Comparison of ENCODE assay signal across 25 cellular contexts in genomic region chr17:5182597-5183409, GRCh38. TPM values are rescaled to one million over a fixed set of nuclear protein-coding genes. Genes with fewer than 3 reads are reported as not detected.
DNase-seq lines count a peak whose midpoint lies in the region; ATAC-seq, FAIRE-seq and TF ChIP-seq lines count a peak whose summit lies in the region.
"Had no signal": no experiment of that assay in that cellular context is flagged by ENCODE, and none has a peak within 500 bp of the region (broad histone marks: within the 10 kb centered on the region; RNA-seq: fewer than 3 reads in every experiment).

No MANE protein-coding gene starts in this region.

- H3K27ac ChIP-seq in kidney (ENCODE audit: low read depth in 2 of 2, low read length in 2 of 2) (no peak overlapping the region), sigmoid colon (no peak overlapping the region)
- H3K27ac ChIP-seq: colonic mucosa, Peyer's patch, skin epidermis, transverse colon had no signal

- H3K27me3 ChIP-seq in adipocyte (replicated peaks; ENCODE audit: control insufficient read depth, insufficient read depth, low read length): no peaks in the 10 kb centered on the region
- H3K27me3 ChIP-seq in sigmoid colon: no peaks in the 10 kb centered on the region
- H3K27me3 ChIP-seq: colonic mucosa, Peyer's patch, transverse colon had no signal

- H3K4me1 Mint-ChIP-seq in activated naive CD4-positive, alpha-beta T cell treated with anti-CD3 and anti-CD28 coated beads, Interleukin-2, amount 10 ng/mL, durations not matched to agents 7 days and 5 days: no peaks in the 10 kb centered on the region
- H3K4me1 Mint-ChIP-seq in type B pancreatic cell (ENCODE audit: unreplicated experiment): no peaks in the 10 kb centered on the region
- H3K4me1 Mint-ChIP-seq: activated CD4-positive, alpha-beta T cell treated with anti-CD3 and anti-CD28 coated beads, Interleukin-2, amount 10 ng/mL, durations not matched to agents 24 days and 14 days; activated T-helper 17 cell treated with anti-CD3 and anti-CD28 coated beads, Interleukin-2, amount 50 U/mL, for 72 hours had no signal

- H3K36me3 ChIP-seq in adipocyte (ENCODE audit: control insufficient read depth, insufficient read depth, low read length, severe bottlenecking) (peaks cover 51% of the 10 kb centered on the region), kidney (ENCODE audit: control insufficient read depth in 1 of 2, insufficient read depth in 2 of 2, low read length in 2 of 2) (peaks cover 0 to 4% of the 10 kb centered on the region in 2 donors), sigmoid colon (peaks cover 0 to 38% (median 13%) of the 10 kb centered on the region in 4 donors)
- H3K36me3 ChIP-seq: colonic mucosa had no signal

- H3K9me3 ChIP-seq in adipocyte (ENCODE audit: control insufficient read depth, low read length): peaks cover 100% of the 10 kb centered on the region
- peaks cover 47 to 89% of the 10 kb centered on the region in 2 donors for H3K9me3 ChIP-seq in kidney (ENCODE audit: control insufficient read depth in 1 of 2, low read length in 2 of 2)
- H3K9me3 ChIP-seq in sigmoid colon: peaks cover 73 to 91% (median 77%) of the 10 kb centered on the region in 4 donors

- DNase-seq in activated naive CD4-positive, alpha-beta T cell treated with anti-CD3 and anti-CD28 coated beads, Interleukin-2, amount 10 ng/mL, durations not matched to agents 7 days and 5 days: no peak
- no peak for DNase-seq in activated naive CD4-positive, alpha-beta T cell treated with Interleukin-2 at 50 U/mL for 16 hours
- no peak for DNase-seq in adipocyte (ENCODE audit: low read depth)
- DNase-seq in kidney: no peak
- no peak for DNase-seq in type B pancreatic cell (ENCODE audit: extremely low spot score, unreplicated experiment)
- no peak for DNase-seq in sigmoid colon
- no peak for DNase-seq in NCI-H510A (lab: John Stamatoyannopoulos, UW)
- DNase-seq: activated CD4-positive, alpha-beta T cell treated with anti-CD3 and anti-CD28 coated beads, Interleukin-2, amount 10 ng/mL, durations not matched to agents 24 days and 14 days; C1 segment of cervical spinal cord; colonic mucosa; H7; MM.1S; NCI-H1417 treated with DMSO at 0.1 percent for 48 hours; NCI-H2107; nucleus accumbens; Peyer's patch; transverse colon had no signal

- ATAC-seq in HG03196 (IDR thresholded peaks at IDR 0.05; ENCODE audit: unreplicated experiment): no peak
- ATAC-seq: activated T-helper 17 cell treated with anti-CD3 and anti-CD28 coated beads, Interleukin-2, amount 50 U/mL, for 72 hours had no signal

- CTCF ChIA-PET in activated naive CD4-positive, alpha-beta T cell treated with anti-CD3 and anti-CD28 coated beads, Interleukin-2, amount 10 ng/mL, durations not matched to agents 7 days and 5 days (lab: Charles Lee): interaction anchor here (0.9 kb wide), 1 partner anchor 12 kb away, joined by 3 read pairs; no protein-coding TSS in a partner anchor

- TF ChIP-seq EP300 in sigmoid colon (IDR thresholded peaks at IDR 0.05): no peak

- TF ChIP-seq CTCF in kidney (IDR thresholded peaks at IDR 0.05; ENCODE audit: borderline replicate concordance, extremely low read depth, insufficient read depth) (no peak), type B pancreatic cell (conservative IDR thresholded peaks at IDR 0.05) (no peak), sigmoid colon (IDR thresholded peaks at IDR 0.05) (no peak)

- WGBS in sigmoid colon, 2 donors: 98 to 99% methylated on average over 6 of the region's 6 CpGs

- peaks cover 69% of the 10 kb centered on the region for H3K36me3 Mint-ChIP-seq in activated naive CD4-positive, alpha-beta T cell treated with anti-CD3 and anti-CD28 coated beads, Interleukin-2, amount 10 ng/mL, durations not matched to agents 7 days and 5 days
- H3K36me3 Mint-ChIP-seq in type B pancreatic cell: peaks cover 65% of the 10 kb centered on the region

- H3K27me3 Mint-ChIP-seq in activated naive CD4-positive, alpha-beta T cell treated with anti-CD3 and anti-CD28 coated beads, Interleukin-2, amount 10 ng/mL, durations not matched to agents 7 days and 5 days: no peaks in the 10 kb centered on the region
- H3K27me3 Mint-ChIP-seq in type B pancreatic cell: no peaks in the 10 kb centered on the region
- H3K27me3 Mint-ChIP-seq: activated CD4-positive, alpha-beta T cell treated with anti-CD3 and anti-CD28 coated beads, Interleukin-2, amount 10 ng/mL, durations not matched to agents 24 days and 14 days; activated T-helper 17 cell treated with anti-CD3 and anti-CD28 coated beads, Interleukin-2, amount 50 U/mL, for 72 hours; stimulated activated naive CD8-positive, alpha-beta T cell treated with anti-CD3 and anti-CD28 coated beads, Interleukin-15, Interleukin-2, amounts not matched to agents 100 ng/mL and 50 ng/mL, for 24 hours had no signal

- intact Hi-C loops in kidney (cut with DNase I) (loop anchor here (5.0 kb wide), 1 partner anchor 91 kb away; no protein-coding TSS in a partner anchor), sigmoid colon (cut with DNase I) (no loop called here)

- peak overlapping the region; percentile 45 for H3K27ac Mint-ChIP-seq in activated naive CD4-positive, alpha-beta T cell treated with anti-CD3 and anti-CD28 coated beads, Interleukin-2, amount 10 ng/mL, durations not matched to agents 7 days and 5 days
- H3K27ac Mint-ChIP-seq in type B pancreatic cell: peak overlapping the region; percentile 17
- H3K27ac Mint-ChIP-seq: activated CD4-positive, alpha-beta T cell treated with anti-CD3 and anti-CD28 coated beads, Interleukin-2, amount 10 ng/mL, durations not matched to agents 24 days and 14 days; activated T-helper 17 cell treated with anti-CD3 and anti-CD28 coated beads, Interleukin-2, amount 50 U/mL, for 72 hours; stimulated activated naive CD8-positive, alpha-beta T cell treated with anti-CD3 and anti-CD28 coated beads, Interleukin-15, Interleukin-2, amounts not matched to agents 100 ng/mL and 50 ng/mL, for 24 hours had no signal

- H3K9me3 Mint-ChIP-seq in activated naive CD4-positive, alpha-beta T cell treated with anti-CD3 and anti-CD28 coated beads, Interleukin-2, amount 10 ng/mL, durations not matched to agents 7 days and 5 days: peaks cover 79% of the 10 kb centered on the region
- peaks cover 34% of the 10 kb centered on the region for H3K9me3 Mint-ChIP-seq in type B pancreatic cell

- no peak for FAIRE-seq in kidney (lab: Jason Lieb, UNC)
- FAIRE-seq: D721Med, endometrium had no signal

- no peak overlapping the region for H3K4me3 Mint-ChIP-seq in activated naive CD4-positive, alpha-beta T cell treated with anti-CD3 and anti-CD28 coated beads, Interleukin-2, amount 10 ng/mL, durations not matched to agents 7 days and 5 days
- peak overlapping the region; percentile 48 for H3K4me3 Mint-ChIP-seq in type B pancreatic cell
- H3K4me3 Mint-ChIP-seq: activated CD4-positive, alpha-beta T cell treated with anti-CD3 and anti-CD28 coated beads, Interleukin-2, amount 10 ng/mL, durations not matched to agents 24 days and 14 days; activated T-helper 17 cell treated with anti-CD3 and anti-CD28 coated beads, Interleukin-2, amount 50 U/mL, for 72 hours; stimulated activated naive CD8-positive, alpha-beta T cell treated with anti-CD3 and anti-CD28 coated beads, Interleukin-15, Interleukin-2, amounts not matched to agents 100 ng/mL and 50 ng/mL, for 24 hours had no signal

- H3K9ac ChIP-seq in adipocyte (ENCODE audit: low read length) (no peak overlapping the region), kidney (ENCODE audit: low read length in 2 of 2) (no peak overlapping the region)

- H3K4me3 ChIP-seq in adipocyte (ENCODE audit: low read length): peak overlapping the region; percentile 77
- peak overlapping the region; percentile 17 to 33 for H3K4me3 ChIP-seq in kidney (ENCODE audit: low read length in 2 of 2)
- no peak overlapping the region for H3K4me3 ChIP-seq in sigmoid colon
- H3K4me3 ChIP-seq: colonic mucosa, Peyer's patch, skin epidermis, transverse colon had no signal

- TF ChIP-seq POLR2A in sigmoid colon (IDR thresholded peaks at IDR 0.05): no peak

- no peaks in the 10 kb centered on the region for H3K4me1 ChIP-seq in adipocyte (ENCODE audit: control insufficient read depth, insufficient read depth, low read length)
- no peaks in the 10 kb centered on the region for H3K4me1 ChIP-seq in kidney (ENCODE audit: control insufficient read depth in 1 of 2, insufficient read depth in 1 of 2, low read depth in 1 of 2, low read length in 2 of 2)
- no peaks in the 10 kb centered on the region for H3K4me1 ChIP-seq in sigmoid colon
- H3K4me1 ChIP-seq: colonic mucosa, Peyer's patch, transverse colon had no signal

RNA-seq across cellular contexts. Expression of gene ZNF594, which starts 8.9 kb away (rescaled TPM):
- 12.3 TPM for total RNA-seq in kidney
- 1.9 TPM for polyA plus RNA-seq in kidney (ENCODE audit: insufficient read depth, low read depth, low replicate concordance)
- 8.9 and 20.3 TPM in 2 replicates for total RNA-seq in type B pancreatic cell (ENCODE audit: low replicate concordance)
- total RNA-seq in sigmoid colon: 10 to 100 TPM; 15.5 to 24.3 (median 16.9) TPM
- polyA plus RNA-seq in sigmoid colon: 1 to 10 TPM in 1 of 3 donors, under 1 TPM in 1, not detected in 1; 0.23 to 3.8 TPM

RNA-seq across cellular contexts. Expression of gene SCIMP, which starts 51.9 kb away (rescaled TPM):
- 7.6 TPM for total RNA-seq in kidney
- polyA plus RNA-seq in kidney (ENCODE audit: insufficient read depth, low read depth, low replicate concordance): 0.37 TPM
- total RNA-seq in type B pancreatic cell (ENCODE audit: low replicate concordance): not detected in 2 replicates
- 10 to 100 TPM in 1 of 4 donors, 1 to 10 TPM in 3; 1.1 to 15.5 (median 3.8) TPM for total RNA-seq in sigmoid colon
- polyA plus RNA-seq in sigmoid colon: 10 to 100 TPM in 1 of 3 donors, 1 to 10 TPM in 1, under 1 TPM in 1; 0.60 to 11.1 (median 8.8) TPM
- total RNA-seq: activated CD4-positive, alpha-beta T cell treated with anti-CD3 and anti-CD28 coated beads, Interleukin-2, amount 10 ng/mL, durations not matched to agents 24 days and 14 days; activated T-helper 17 cell treated with anti-CD3 and anti-CD28 coated beads, Interleukin-2, amount 50 U/mL, for 72 hours; H7; NCI-H460; T-helper 2 cell treated with Interferon-gamma antibody and Interleukin-4, amounts not matched to agents 100 ng/mL and 5 ng/mL, for 36 hours had no signal

Comparison
In these comparisons a context has a peak if more than half of its experiments do, and no peak if none do; other contexts are left out.
1. H3K4me3 ChIP-seq: peak in adipocyte (single experiment) and kidney (2 of 2); none in sigmoid colon (0 of 4).